Comparison of ENCODE assay signal across 1 cellular context in genomic region chr2:152950125-152950524, GRCh38.
A peak's percentile ranks its signal among the peaks of the same experiment; 100 is the strongest.
TF ChIP-seq lines count a peak whose summit lies in the region.

No MANE protein-coding gene starts in this region.

TF ChIP-seq in K562, 482 proteins besides CTCF, POLR2A, EP300 and RAD21 (continued from another document):
- TF ChIP-seq REST (CRISPR knock-in tag; IDR thresholded peaks at IDR 0.05; ENCODE audit: low read depth), result 0 out of 2 replicates have a peak, but pooled peaks have one; percentile 57
